ENCODE assay signal across 21 cellular contexts in the genomic region with DNA sequence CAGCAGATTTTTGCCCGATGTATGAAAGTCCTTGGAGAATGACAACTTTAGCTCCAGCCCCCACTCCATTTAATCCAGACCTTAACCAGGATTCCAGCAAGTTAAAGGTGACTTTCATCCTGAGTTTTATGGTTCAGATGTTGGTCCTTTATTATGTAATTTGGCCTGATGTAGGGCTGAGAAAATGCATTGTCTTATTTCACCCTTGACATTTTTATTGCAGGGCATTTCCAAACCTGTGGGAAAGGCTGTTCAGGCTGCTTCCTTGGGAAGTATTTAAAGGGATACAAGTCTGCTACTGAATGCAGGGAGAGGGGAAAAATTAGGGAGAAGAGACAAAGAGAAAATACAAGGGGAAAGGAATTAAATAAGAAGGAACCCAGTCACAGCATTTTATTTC. TPM values are rescaled to one million over a fixed set of nuclear protein-coding genes. Genes with fewer than 3 reads are reported as not detected.
DNase-seq lines count a peak whose midpoint lies in the region; ATAC-seq and TF ChIP-seq lines count a peak whose summit lies in the region.
"Had no signal": no experiment of that assay in that cellular context is flagged by ENCODE, and none has a peak within 500 bp of the region (broad histone marks: within the 10 kb centered on the region; RNA-seq: fewer than 3 reads in every experiment).

No MANE protein-coding gene starts in this region.

- H3K27ac Mint-ChIP-seq in nephron progenitor cell: peak overlapping the region; percentile 99
- H3K27ac Mint-ChIP-seq: CD4-positive, alpha-beta memory T cell; GM23338; HFFc6 had no signal

- peaks cover 35% of the 10 kb centered on the region for H3K4me1 Mint-ChIP-seq in nephron progenitor cell

- H3K36me3 ChIP-seq in HAP-1 (replicated peaks) (no peaks in the 10 kb centered on the region), Peyer's patch (no peaks in the 10 kb centered on the region)
- H3K36me3 ChIP-seq: BE2C had no signal

- in situ Hi-C loops in HAP-1 (cut with MboI; ENCODE audit: low sequenced_read_pairs): no loop called here

- no peak overlapping the region for H3K27ac ChIP-seq in Peyer's patch
- H3K27ac ChIP-seq: C4-2B had no signal

- H3K27me3 ChIP-seq in HAP-1 (ENCODE audit: low read depth) (no peaks in the 10 kb centered on the region), Peyer's patch (no peaks in the 10 kb centered on the region)
- H3K27me3 ChIP-seq: BE2C had no signal

- no peaks in the 10 kb centered on the region; the same call in 1 of the 2 replicates for H3K9me3 ChIP-seq in HAP-1
- peaks cover 0 to 15% (median 0%) of the 10 kb centered on the region in 4 donors for H3K9me3 ChIP-seq in Peyer's patch
- H3K9me3 ChIP-seq: BE2C had no signal

- peaks cover 83% of the 10 kb centered on the region for H3K9me3 Mint-ChIP-seq in nephron progenitor cell

- H3K36me3 Mint-ChIP-seq in nephron progenitor cell (ENCODE audit: low read depth): peaks cover 79% of the 10 kb centered on the region

- peak overlapping the region; percentile 55 for H3K4me3 Mint-ChIP-seq in nephron progenitor cell
- H3K4me3 Mint-ChIP-seq: CD4-positive, alpha-beta memory T cell; GM23338; H9; HFFc6 had no signal

- peaks cover 10% of the 10 kb centered on the region for H3K4me1 ChIP-seq in HAP-1
- no peaks in the 10 kb centered on the region for H3K4me1 ChIP-seq in Peyer's patch
- H3K4me1 ChIP-seq: BE2C had no signal

- H3K4me3 ChIP-seq in AG09309 (ENCODE audit: control insufficient read depth, low read depth, low read length) (no peak overlapping the region), HAP-1 (no peak overlapping the region), Peyer's patch (no peak overlapping the region)
- H3K4me3 ChIP-seq: GM23338 had no signal

- TF ChIP-seq CTCF in AG09309 (IDR thresholded peaks at IDR 0.05; ENCODE audit: control insufficient read depth, insufficient read depth, low read depth, low read length, missing control alignments) (no peak), nephron progenitor cell (IDR thresholded peaks at IDR 0.05) (no peak), Peyer's patch (IDR thresholded peaks at IDR 0.05) (no peak)

- no peaks in the 10 kb centered on the region for H3K27me3 Mint-ChIP-seq in nephron progenitor cell (ENCODE audit: low read depth, poor library complexity)
- H3K27me3 Mint-ChIP-seq: CD4-positive, alpha-beta memory T cell had no signal

- ATAC-seq in left colon: peak; percentile 59
- ATAC-seq in HG03520 (IDR thresholded peaks at IDR 0.05; ENCODE audit: unreplicated experiment): no peak
- ATAC-seq: GM23338 had no signal

- intact Hi-C loops in left colon (cut with DNase I, micrococcal nuclease): no loop called here

- no peak for TF ChIP-seq POLR2A in Peyer's patch (IDR thresholded peaks at IDR 0.05)

- DNase-seq in AG09309 (ENCODE audit: low read depth) (peak; percentile 23), HAP-1 (ENCODE audit: low spot score in 2 of 2) (peak; percentile 44 to 82), left colon (no peak), nephron progenitor cell (no peak), islet precursor cell (no peak), Peyer's patch (no peak)
- no peak for DNase-seq in activated effector memory CD4-positive, alpha-beta T cell treated with anti-CD3 and anti-CD28 coated beads, Interleukin-2, amount 50 U/mL, for 16 hours
- DNase-seq: 8988T; ACHN; BE2C; CD4-positive, alpha-beta memory T cell; DMS79; EL; GDM1; H9; HFFc6; IMR-90; KBM-7 had no signal

RNA-seq across cellular contexts. Expression of gene ASB1, which starts 48.8 kb away (rescaled TPM):
- 10 to 100 TPM; 20.1 to 22.1 TPM for total RNA-seq in left colon
- total RNA-seq in Peyer's patch: 10 to 100 TPM; 17.5 to 62.7 (median 24.9) TPM

Comparison
In these comparisons a context has a peak if more than half of its experiments do, and no peak if none do; other contexts are left out.
1. DNase-seq: peak in AG09309 (single experiment) and HAP-1 (2 of 2); none in left colon (0 of 2), nephron progenitor cell (single experiment), activated effector memory CD4-positive, alpha-beta T cell treated with anti-CD3 and anti-CD28 coated beads, Interleukin-2, amount 50 U/mL, for 16 hours (single experiment), islet precursor cell (single experiment) and Peyer's patch (0 of 3).